ENCODE assay signal across 25 cellular contexts in the genomic region with DNA sequence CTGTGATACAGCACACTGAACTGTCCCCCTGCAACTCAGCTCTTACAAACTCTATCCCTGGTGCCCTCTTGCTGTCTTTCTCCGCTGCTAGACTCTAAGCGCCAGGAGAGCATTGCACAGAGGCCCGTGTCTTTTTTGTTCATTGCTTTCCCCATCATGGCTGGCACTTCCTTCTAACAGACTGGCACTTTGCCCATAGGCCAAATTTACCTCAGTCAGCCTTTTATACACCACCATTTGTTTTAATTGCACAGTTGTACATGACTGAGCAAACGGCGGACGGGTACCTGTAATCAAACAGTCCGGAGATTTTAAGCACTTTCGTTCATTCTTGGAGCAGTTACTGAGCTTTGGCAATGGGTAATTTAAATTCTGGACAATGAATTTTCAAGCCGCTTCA.
A peak's percentile ranks its signal among the peaks of the same experiment; 100 is the strongest.
DNase-seq lines count a peak whose midpoint lies in the region; ATAC-seq and TF ChIP-seq lines count a peak whose summit lies in the region.
"Had no signal": no experiment of that assay in that cellular context is flagged by ENCODE, and none has a peak within 500 bp of the region (broad histone marks: within the 10 kb centered on the region; RNA-seq: fewer than 3 reads in every experiment).

No MANE protein-coding gene starts in this region.

- no peak for TF ChIP-seq POLR2A in adrenal gland (IDR thresholded peaks at IDR 0.05)

- no peaks in the 10 kb centered on the region for H3K27me3 ChIP-seq in adrenal gland
- H3K27me3 ChIP-seq: stomach, tibial nerve had no signal

- DNase-seq in NCI-H1436 (lab: John Stamatoyannopoulos, UW): peak; percentile 55
- no peak for DNase-seq in NCI-H1436 treated with DMSO at 0.1 percent for 48 hours (lab: John Stamatoyannopoulos, UW)
- DNase-seq in NCI-H1105 (lab: John Stamatoyannopoulos, UW): peak; percentile 52
- peak; percentile 74 for DNase-seq in NCI-H748 (lab: John Stamatoyannopoulos, UW; ENCODE audit: unreplicated experiment)
- peak in 1 of 3 donors; percentile 27 for DNase-seq in mucosa of descending colon
- no peak for DNase-seq in adrenal gland
- DNase-seq in stimulated activated CD8-positive, alpha-beta memory T cell treated with anti-CD3 and anti-CD28 coated beads, Interleukin-4, amount 100 ng/mL, for 48 hours: no peak
- DNase-seq in stimulated activated naive B cell treated with anti-CD40 and anti-IgM and Interleukin-4, amounts not matched to agents 10 μg/mL and 1 μg/mL and 100 μg/mL, for 72 hours: no peak
- DNase-seq: activated CD4-positive, alpha-beta memory T cell treated with anti-CD3 and anti-CD28 coated beads, Interleukin-2, amount 10 ng/mL, durations not matched to agents 7 days and 5 days; activated CD4-positive, CD25-positive, alpha-beta regulatory T cell treated with anti-CD3 and anti-CD28 coated beads, Interleukin-2, amount 50 U/mL, for 72 hours; anterior cingulate cortex; CD4-positive, alpha-beta T cell; effector CD4-positive, alpha-beta T cell; HCEC 1CT; midbrain; naive thymus-derived CD8-positive, alpha-beta T cell; NCI-H1694; NCI-H524 treated with DMSO at 0.1 percent for 48 hours; stomach; T-helper 17 cell had no signal

- no peaks in the 10 kb centered on the region for H3K36me3 ChIP-seq in mucosa of descending colon (ENCODE audit: low read depth)
- H3K36me3 ChIP-seq in adrenal gland (replicated peaks in 1 of 2): no peaks in the 10 kb centered on the region
- H3K36me3 ChIP-seq: SJSA1, stomach, tibial nerve had no signal

- H3K4me1 ChIP-seq in mucosa of descending colon (ENCODE audit: low read depth): no peaks in the 10 kb centered on the region
- no peaks in the 10 kb centered on the region for H3K4me1 ChIP-seq in adrenal gland (replicated peaks in 1 of 2)
- H3K4me1 ChIP-seq: SJSA1, tibial nerve had no signal

- H3K27ac Mint-ChIP-seq in stimulated activated naive B cell treated with anti-CD40 and anti-IgM and Interleukin-4, amounts not matched to agents 10 μg/mL and 1 μg/mL and 100 μg/mL, for 72 hours: no peak overlapping the region
- H3K27ac Mint-ChIP-seq: activated CD4-positive, alpha-beta memory T cell treated with anti-CD3 and anti-CD28 coated beads, Interleukin-2, amount 10 ng/mL, durations not matched to agents 7 days and 5 days; activated naive CD4-positive, alpha-beta T cell treated with anti-CD3 and anti-CD28 coated beads, Interleukin-2, amount 50 U/mL, for 72 hours; activated T-helper 2 cell treated with anti-CD3 and anti-CD28 coated beads, Interferon-gamma antibody, Interleukin-2, Interleukin-4, amounts not matched to agents 10 μg/mL and 5 μg/mL and 100 μg/mL, durations not matched to agents 14 hours and 24 hours and 36 hours; CD4-positive, alpha-beta T cell; T-helper 17 cell had no signal

- H3K36me3 Mint-ChIP-seq in stimulated activated naive B cell treated with anti-CD40 and anti-IgM and Interleukin-4, amounts not matched to agents 10 μg/mL and 1 μg/mL and 100 μg/mL, for 72 hours: no peaks in the 10 kb centered on the region
- H3K36me3 Mint-ChIP-seq: activated naive CD4-positive, alpha-beta T cell treated with anti-CD3 and anti-CD28 coated beads, Interleukin-2, amount 50 U/mL, for 72 hours; naive thymus-derived CD8-positive, alpha-beta T cell had no signal

- no peaks in the 10 kb centered on the region for H3K4me1 Mint-ChIP-seq in stimulated activated naive B cell treated with anti-CD40 and anti-IgM and Interleukin-4, amounts not matched to agents 10 μg/mL and 1 μg/mL and 100 μg/mL, for 72 hours
- H3K4me1 Mint-ChIP-seq: naive thymus-derived CD8-positive, alpha-beta T cell had no signal

- peaks cover 0 to 4% of the 10 kb centered on the region in 2 donors for H3K27me3 Mint-ChIP-seq in stimulated activated naive B cell treated with anti-CD40 and anti-IgM and Interleukin-4, amounts not matched to agents 10 μg/mL and 1 μg/mL and 100 μg/mL, for 72 hours

- no peak overlapping the region for H3K4me3 Mint-ChIP-seq in stimulated activated naive B cell treated with anti-CD40 and anti-IgM and Interleukin-4, amounts not matched to agents 10 μg/mL and 1 μg/mL and 100 μg/mL, for 72 hours
- H3K4me3 Mint-ChIP-seq: activated CD4-positive, alpha-beta memory T cell treated with anti-CD3 and anti-CD28 coated beads, Interleukin-2, amount 10 ng/mL, durations not matched to agents 7 days and 5 days; CD4-positive, alpha-beta T cell; naive thymus-derived CD8-positive, alpha-beta T cell; T-helper 17 cell had no signal

- H3K9me3 Mint-ChIP-seq in stimulated activated naive B cell treated with anti-CD40 and anti-IgM and Interleukin-4, amounts not matched to agents 10 μg/mL and 1 μg/mL and 100 μg/mL, for 72 hours: no peaks in the 10 kb centered on the region
- H3K9me3 Mint-ChIP-seq: activated CD4-positive, alpha-beta memory T cell treated with anti-CD3 and anti-CD28 coated beads, Interleukin-2, amount 10 ng/mL, durations not matched to agents 7 days and 5 days; activated naive CD4-positive, alpha-beta T cell treated with anti-CD3 and anti-CD28 coated beads, Interleukin-2, amount 50 U/mL, for 72 hours; activated T-helper 2 cell treated with anti-CD3 and anti-CD28 coated beads, Interferon-gamma antibody, Interleukin-2, Interleukin-4, amounts not matched to agents 10 μg/mL and 5 μg/mL and 100 μg/mL, durations not matched to agents 14 hours and 24 hours and 36 hours; CD4-positive, alpha-beta T cell had no signal

- no peaks in the 10 kb centered on the region for H3K9me3 ChIP-seq in mucosa of descending colon
- no peaks in the 10 kb centered on the region for H3K9me3 ChIP-seq in adrenal gland (replicated peaks in 1 of 3)
- H3K9me3 ChIP-seq: SJSA1, stomach had no signal

- TF ChIP-seq CTCF in mucosa of descending colon (IDR thresholded peaks at IDR 0.05) (no peak), adrenal gland (IDR thresholded peaks at IDR 0.05) (no peak)

- ATAC-seq in mucosa of descending colon: peak; percentile 52
- ATAC-seq in stimulated activated naive B cell treated with anti-CD40 and anti-IgM and Interleukin-4, amounts not matched to agents 10 μg/mL and 1 μg/mL and 100 μg/mL, for 72 hours (replicated peaks): no peak
- ATAC-seq: activated naive CD4-positive, alpha-beta T cell treated with anti-CD3 and anti-CD28 coated beads, Interleukin-2, amount 50 U/mL, for 72 hours; naive thymus-derived CD8-positive, alpha-beta T cell; T-helper 17 cell had no signal

- intact Hi-C loops in mucosa of descending colon (cut with DNase I, micrococcal nuclease): no loop called here
- intact Hi-C loops in adrenal gland (cut with DNase I): no loop called here

- WGBS in adrenal gland, 4 donors: 77 to 88% (median 83%) methylated on average over 9 of the region's 9 CpGs

- H3K4me3 ChIP-seq in mucosa of descending colon (no peak overlapping the region), adrenal gland (no peak overlapping the region)
- H3K4me3 ChIP-seq: SJSA1, skin epidermis, stomach, tibial nerve had no signal

- no peak overlapping the region for H3K27ac ChIP-seq in adrenal gland
- H3K27ac ChIP-seq: SJSA1, skin epidermis, stomach, tibial nerve had no signal

Comparison
In these comparisons a context has a peak if more than half of its experiments do, and no peak if none do; other contexts are left out.
1. DNase-seq: peak in NCI-H1436 (single experiment), NCI-H1105 (single experiment) and NCI-H748 (single experiment); none in NCI-H1436 treated with DMSO at 0.1 percent for 48 hours (single experiment), adrenal gland (0 of 7), stimulated activated CD8-positive, alpha-beta memory T cell treated with anti-CD3 and anti-CD28 coated beads, Interleukin-4, amount 100 ng/mL, for 48 hours (single experiment) and stimulated activated naive B cell treated with anti-CD40 and anti-IgM and Interleukin-4, amounts not matched to agents 10 μg/mL and 1 μg/mL and 100 μg/mL, for 72 hours (single experiment).